8 cellular contexts compared by ENCODE assay signal in the genomic region with DNA sequence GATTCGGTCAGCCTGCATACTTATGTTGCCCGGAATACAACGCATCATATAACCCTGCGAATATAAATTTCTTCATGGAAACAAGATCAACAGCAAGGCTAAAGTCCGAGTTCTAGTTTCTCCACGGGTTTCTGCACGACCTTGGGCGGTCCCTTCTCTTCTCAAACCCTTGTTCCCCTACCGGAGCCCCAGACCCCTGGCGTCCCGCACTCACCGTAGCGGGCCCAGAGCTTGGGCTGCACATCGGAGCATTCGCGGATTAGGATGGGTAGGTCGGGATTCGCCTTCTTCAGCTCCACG. TPM values are rescaled to one million over a fixed set of nuclear protein-coding genes. Genes with fewer than 3 reads are reported as not detected.
DNase-seq lines count a peak whose midpoint lies in the region; ATAC-seq and TF ChIP-seq lines count a peak whose summit lies in the region.

No MANE protein-coding gene starts in this region.

- DNase-seq in CD14-positive monocyte (ENCODE audit: low spot score) (no peak), IMR-90 (no peak), naive B cell (no peak), NCI-H1092 (lab: John Stamatoyannopoulos, UW) (no peak), GOT3 (lab: John Stamatoyannopoulos, UW) (no peak)

- H3K18ac ChIP-seq in IMR-90 (ENCODE audit: low read depth, low read length), result no peak overlapping the region

- dilution Hi-C loops in IMR-90 (cut with HindIII; ENCODE audit: low sequenced_read_pairs, unreplicated experiment), result no loop called here

- H4K8ac ChIP-seq in IMR-90 (ENCODE audit: low read depth in 2 of 2, low read length in 2 of 2), result peak overlapping the region; percentile 0 to 28; a peak in 2 of 4 replicates

- peaks cover 26% of the 10 kb centered on the region for H3K36me3 ChIP-seq in IMR-90 (ENCODE audit: control insufficient read depth, insufficient read depth, low read length)

- CTCF ChIA-PET in IMR-90 (lab: Yijun Ruan, JAX), result interaction anchor here (0.8 to 1.1 kb wide), 2 partner anchors 71 to 403 kb away, joined by 3 read pairs; no protein-coding TSS in a partner anchor

- peak overlapping the region; percentile 41 for H3K23ac ChIP-seq in IMR-90 (ENCODE audit: low read depth, low read length)

- peaks cover 19 to 39% of the 10 kb centered on the region in 2 experiments for H3K79me1 ChIP-seq in IMR-90 (ENCODE audit: low read depth in 1 of 2, low read length in 2 of 2)

- ATAC-seq in IMR-90 (ENCODE audit: low read depth) (peak; percentile 25), naive B cell (ENCODE audit: low read depth in 2 of 2) (no peak), GM18909 (IDR thresholded peaks at IDR 0.05; ENCODE audit: poor library complexity, unreplicated experiment) (no peak), HG03095 (IDR thresholded peaks at IDR 0.05; ENCODE audit: unreplicated experiment) (no peak)

- 0 out of 2 replicates have a peak overlapping the region, but pooled peaks have one; percentile 16 for H3K14ac ChIP-seq in IMR-90 (replicated peaks; ENCODE audit: low read depth, low read length)

- 0% methylated on average over 6 of the region's 19 CpGs; no CpG with 5 or more reads in 1 of the 2 experiments for WGBS in IMR-90 (ENCODE audit: extremely low coverage in 2 of 2, insufficient read length in 1 of 2), 2 experiments

- H3K9me3 Mint-ChIP-seq in CD14-positive monocyte, result no peaks in the 10 kb centered on the region
- no peaks in the 10 kb centered on the region for H3K9me3 Mint-ChIP-seq in naive B cell

- no peaks in the 10 kb centered on the region for H4K20me1 ChIP-seq in IMR-90 (ENCODE audit: insufficient read depth, low read length)

- peak overlapping the region; percentile 82 for H3K4me3 ChIP-seq in IMR-90 (ENCODE audit: insufficient read depth, low read depth, low read length)

- no peak for TF ChIP-seq POLR2A in IMR-90 (IDR thresholded peaks at IDR 0.05; ENCODE audit: low read depth, low read length)

- intact Hi-C loops in CD14-positive monocyte (cut with micrococcal nuclease), result loop anchor here (5.0 to 10.0 kb wide), 5 partner anchors 50 to 245 kb away; partner anchors contain the start of genes ANKHD1 (in 1 of the 2), APBB3 (in 1 of the 2), SLC35A4 (in 1 of the 2) and ZMAT2 (in 1 of the 2)
- intact Hi-C loops in IMR-90 (cut with micrococcal nuclease), result loop anchor here (2.0 to 5.0 kb wide), 2 partner anchors 14 to 245 kb away; partner anchors contain the start of gene ANKHD1

- peak overlapping the region; percentile 98 to 99 for H3K4me3 Mint-ChIP-seq in CD14-positive monocyte
- peak overlapping the region; percentile 88 to 100 (median 99) for H3K4me3 Mint-ChIP-seq in naive B cell

- H3K27ac Mint-ChIP-seq in CD14-positive monocyte, result peak overlapping the region; percentile 96 to 100 (median 99)
- peak overlapping the region in 5 of 6 donors; percentile 66 to 100 (median 99) for H3K27ac Mint-ChIP-seq in naive B cell

- POLR2A ChIA-PET in IMR-90 (lab: Charles Lee; ENCODE audit: unreplicated experiment), result no interaction called here

- H3K36me3 Mint-ChIP-seq in CD14-positive monocyte, result peaks cover 57 to 77% of the 10 kb centered on the region in 2 donors
- H3K36me3 Mint-ChIP-seq in naive B cell, result peaks cover 9 to 15% of the 10 kb centered on the region in 2 donors

- H2AK5ac ChIP-seq in IMR-90 (ENCODE audit: low read depth, low read length), result no peak overlapping the region

- H3K56ac ChIP-seq in IMR-90 (ENCODE audit: extremely low read depth, insufficient read depth, low read length), result peak overlapping the region; percentile 24; the same call in 1 of the 2 replicates

- peak overlapping the region; percentile 98 for H3K4me2 ChIP-seq in IMR-90 (ENCODE audit: low read depth, low read length)

- H3K27me3 ChIP-seq in IMR-90 (ENCODE audit: control insufficient read depth, insufficient read depth, low read length), result no peaks in the 10 kb centered on the region

- H3K27ac ChIP-seq in IMR-90 (ENCODE audit: insufficient read depth, low read length) (peak overlapping the region; percentile 25), cingulate gyrus (ENCODE audit: low read depth, low read length) (peak overlapping the region; percentile 83)

- no TSS peak for BruUV-seq in IMR-90 (replicated peaks; lab: Mats Ljungman, UMichigan)

- H2BK120ac ChIP-seq in IMR-90 (ENCODE audit: low read depth, low read length), result no peak overlapping the region

- H3K9me1 ChIP-seq in IMR-90 (ENCODE audit: insufficient read depth, low read length), result peaks cover 3% of the 10 kb centered on the region; the same call in 1 of the 2 replicates

- peak overlapping the region; percentile 84 for H2AK9ac ChIP-seq in IMR-90 (replicated peaks; ENCODE audit: low read depth, low read length, poor library complexity)

- H3K4me1 Mint-ChIP-seq in CD14-positive monocyte (peaks cover 15% of the 10 kb centered on the region), naive B cell (peaks cover 27 to 59% (median 56%) of the 10 kb centered on the region in 3 donors)

- no peak for TF ChIP-seq CTCF in CD14-positive monocyte (IDR thresholded peaks at IDR 0.05)
- TF ChIP-seq CTCF in IMR-90 (conservative IDR thresholded peaks at IDR 0.05; ENCODE audit: low read depth, low read length), result no peak

- H2BK15ac ChIP-seq in IMR-90 (ENCODE audit: low read depth, low read length), result no peak overlapping the region

- H2BK20ac ChIP-seq in IMR-90 (ENCODE audit: low read depth, low read length), result no peak overlapping the region

- peak overlapping the region; percentile 30 for H4K5ac ChIP-seq in IMR-90 (ENCODE audit: low read depth, low read length)

- peak overlapping the region; percentile 93 for H2AFZ ChIP-seq in IMR-90 (replicated peaks; ENCODE audit: low read length, poor library complexity)

- in situ Hi-C loops in IMR-90 (cut with MboI; ENCODE audit: low sequenced_read_pairs), result loop anchor here (5.0 kb wide), 1 partner anchor 85 kb away; the partner anchor contains the start of genes APBB3 and SLC35A4

- no peak overlapping the region for H4K91ac ChIP-seq in IMR-90 (ENCODE audit: insufficient read depth, low read depth, low read length)

- peaks cover 5% of the 10 kb centered on the region; the same call in 1 of the 2 replicates for H3K4me1 ChIP-seq in IMR-90 (ENCODE audit: control insufficient read depth, insufficient read depth, low read length)

- H2BK5ac ChIP-seq in IMR-90 (ENCODE audit: low read depth, low read length, poor library complexity, severe bottlenecking), result no peak overlapping the region

- peak overlapping the region; percentile 15; the same call in 1 of the 2 replicates for H3K4ac ChIP-seq in IMR-90 (ENCODE audit: low read depth, low read length)

- H3K9ac ChIP-seq in IMR-90 (ENCODE audit: low read depth, low read length), result peak overlapping the region; percentile 74

- H3K27me3 Mint-ChIP-seq in CD14-positive monocyte (ENCODE audit: low read depth in 3 of 3) (peaks cover 0 to 3% (median 1%) of the 10 kb centered on the region in 3 donors), naive B cell (no peaks in the 10 kb centered on the region)

- no peaks in the 10 kb centered on the region for H3K9me3 ChIP-seq in IMR-90 (ENCODE audit: control insufficient read depth, insufficient read depth, low read length)

- TF ChIP-seq RAD21 in IMR-90 (IDR thresholded peaks at IDR 0.05; ENCODE audit: low read length), result no peak

TF ChIP-seq in IMR-90, 13 proteins besides CTCF, POLR2A, EP300 and RAD21:
- TF ChIP-seq SMC3 (IDR thresholded peaks at IDR 0.05; ENCODE audit: low read depth, low read length), result peak; percentile 1; the same call in 1 of the 2 replicates
- no peak for TF ChIP-seq USF2 (IDR thresholded peaks at IDR 0.05; ENCODE audit: low read depth, low read length)

RNA-seq across cellular contexts. Expression of gene NDUFA2, which starts 0.4 kb away (rescaled TPM):
- polyA plus RNA-seq in CD14-positive monocyte (100 to 1,000 TPM; 207 to 246 TPM), IMR-90 (2012; rRNA removed) (104 and 131 TPM in 2 replicates), naive B cell (ENCODE audit: low read depth in 6 of 6) (100 to 1,000 TPM in 5 of 6 donors, 10 to 100 TPM in 1; 94.5 to 167 (median 152) TPM)
- 20.4 and 30.0 TPM in 2 replicates for total RNA-seq in IMR-90 (2012; rRNA removed)
- 129 and 168 TPM in 2 replicates for polyA plus RNA-seq in IMR-90 (2012; cell fraction: cytosol; rRNA removed)
- 37.9 and 38.5 TPM in 2 replicates for polyA plus RNA-seq in IMR-90 (2012; cell fraction: nucleus; rRNA removed; ENCODE audit: low replicate concordance)

RNA-seq across cellular contexts. Expression of gene IK, which starts 0.6 kb away (rescaled TPM):
- 10 to 100 TPM; 58.3 to 86.6 TPM for polyA plus RNA-seq in CD14-positive monocyte
- total RNA-seq in IMR-90 (2012; rRNA removed), result 137 and 143 TPM in 2 replicates
- polyA plus RNA-seq in IMR-90 (2012; rRNA removed), result 99.8 and 105 TPM in 2 replicates
- polyA plus RNA-seq in IMR-90 (2012; cell fraction: cytosol; rRNA removed), result 17.7 and 93.5 TPM in 2 replicates
- 22.3 and 96.4 TPM in 2 replicates for polyA plus RNA-seq in IMR-90 (2012; cell fraction: nucleus; rRNA removed; ENCODE audit: low replicate concordance)
- polyA plus RNA-seq in naive B cell (ENCODE audit: low read depth in 6 of 6), result 100 to 1,000 TPM in 5 of 6 donors, 10 to 100 TPM in 1; 83.8 to 170 (median 140) TPM

RNA-seq across cellular contexts. Expression of gene TMCO6, which starts 7.7 kb away (rescaled TPM):
- polyA plus RNA-seq in CD14-positive monocyte, result 10 to 100 TPM in 1 of 2 donors, 1 to 10 TPM in 1; 9.8 to 12.6 TPM
- total RNA-seq in IMR-90 (2012; rRNA removed), result 4.2 and 6.6 TPM in 2 replicates
- polyA plus RNA-seq in IMR-90 (2012; rRNA removed), result 7.2 and 10.6 TPM in 2 replicates
- 17.1 and 20.6 TPM in 2 replicates for polyA plus RNA-seq in IMR-90 (2012; cell fraction: cytosol; rRNA removed)
- polyA plus RNA-seq in IMR-90 (2012; cell fraction: nucleus; rRNA removed; ENCODE audit: low replicate concordance), result 88.4 and 164 TPM in 2 replicates
- polyA plus RNA-seq in naive B cell (ENCODE audit: low read depth in 6 of 6), result 10 to 100 TPM in 4 of 6 donors, 1 to 10 TPM in 2; 7.6 to 13.0 (median 11.4) TPM

RNA-seq across cellular contexts. Expression of gene CD14, which starts 14.0 kb away (rescaled TPM):
- polyA plus RNA-seq in CD14-positive monocyte, result 1,000 to 10,000 TPM; 2,434 to 3,095 TPM
- 0.18 TPM in 1 of 2 replicates, not detected in the other for total RNA-seq in IMR-90 (2012; rRNA removed)
- polyA plus RNA-seq in IMR-90 (2012; rRNA removed), result 0.17 and 0.19 TPM in 2 replicates
- polyA plus RNA-seq in IMR-90 (2012; cell fraction: cytosol; rRNA removed), result 0.34 and 0.70 TPM in 2 replicates
- 0.72 and 1.7 TPM in 2 replicates for polyA plus RNA-seq in IMR-90 (2012; cell fraction: nucleus; rRNA removed; ENCODE audit: low replicate concordance)
- 10 to 100 TPM in 1 of 6 donors, 1 to 10 TPM in 5; 1.5 to 10.2 (median 2.8) TPM for polyA plus RNA-seq in naive B cell (ENCODE audit: low read depth in 6 of 6)

RNA-seq across cellular contexts. Expression of gene WDR55, which starts 17.7 kb away (rescaled TPM):
- polyA plus RNA-seq in CD14-positive monocyte (10 to 100 TPM; 11.2 to 13.3 TPM), IMR-90 (2012; rRNA removed) (18.0 and 19.0 TPM in 2 replicates), naive B cell (ENCODE audit: low read depth in 6 of 6) (10 to 100 TPM in 4 of 6 donors, 1 to 10 TPM in 2; 5.7 to 15.1 (median 10.3) TPM)
- total RNA-seq in IMR-90 (2012; rRNA removed), result 19.2 and 20.4 TPM in 2 replicates
- 11.9 and 13.6 TPM in 2 replicates for polyA plus RNA-seq in IMR-90 (2012; cell fraction: cytosol; rRNA removed)
- 60.1 and 69.9 TPM in 2 replicates for polyA plus RNA-seq in IMR-90 (2012; cell fraction: nucleus; rRNA removed; ENCODE audit: low replicate concordance)
